ENCODE assay signal across 11 cellular contexts in the genomic region with DNA sequence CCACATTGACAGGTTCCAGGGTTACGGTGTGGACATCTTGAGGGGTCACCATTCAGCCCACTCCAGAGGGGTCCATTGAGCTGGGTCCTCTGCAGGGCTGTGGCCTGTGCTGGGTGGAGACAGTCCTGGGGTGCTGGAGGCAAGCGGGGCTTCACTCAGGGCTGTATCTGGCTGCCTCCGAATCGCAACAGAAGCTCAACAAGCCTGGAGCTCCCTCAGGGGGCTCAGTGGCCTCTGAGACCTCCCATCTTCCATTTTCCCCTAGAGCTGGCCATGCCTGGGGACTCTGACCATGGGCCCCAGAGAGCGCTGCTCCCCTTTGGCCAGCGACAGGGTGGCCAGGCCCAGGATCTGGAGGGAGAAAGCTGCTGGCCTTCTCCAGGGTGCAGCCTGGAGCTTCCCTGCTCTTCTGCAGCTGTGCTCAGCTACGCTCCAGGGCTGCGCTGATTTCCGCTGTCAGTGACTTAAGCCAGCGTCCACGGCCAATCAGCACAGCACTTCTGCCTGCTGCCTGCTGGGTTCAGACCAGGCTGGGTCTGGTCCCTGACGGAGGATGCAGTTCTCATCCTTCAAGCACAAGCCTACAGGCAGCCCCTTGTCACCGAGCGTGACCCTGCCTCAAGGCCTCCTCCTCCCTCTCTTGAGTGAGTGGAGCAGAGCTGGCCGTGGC. TPM values are rescaled to one million over a fixed set of nuclear protein-coding genes. Genes with fewer than 3 reads are reported as not detected.
DNase-seq lines count a peak whose midpoint lies in the region; ATAC-seq and TF ChIP-seq lines count a peak whose summit lies in the region.
"Had no signal": no experiment of that assay in that cellular context is flagged by ENCODE, and none has a peak within 500 bp of the region (broad histone marks: within the 10 kb centered on the region; RNA-seq: fewer than 3 reads in every experiment).

No MANE protein-coding gene starts in this region.

- CTCF ChIA-PET in GM10248 (lab: Yijun Ruan, JAX), result interaction anchor here (1.0 kb wide), 1 partner anchor 109 kb away, joined by 3 read pairs; no protein-coding TSS in a partner anchor

- H3K27ac ChIP-seq in RWPE2 (ENCODE audit: poor library complexity, severe bottlenecking) (no peak overlapping the region), psoas muscle (no peak overlapping the region)

- H3K4me3 ChIP-seq in RWPE2 (ENCODE audit: severe bottlenecking) (no peak overlapping the region), psoas muscle (no peak overlapping the region)
- H3K4me3 ChIP-seq: tibial nerve had no signal

- in situ Hi-C loops in G401 (cut with HindIII; ENCODE audit: low sequenced_read_pairs), result no loop called here

- intact Hi-C loops in cardiac septum (cut with DNase I), result no loop called here
- intact Hi-C loops in psoas muscle (cut with DNase I), result no loop called here

- no peaks in the 10 kb centered on the region for H3K36me3 ChIP-seq in RWPE2 (ENCODE audit: low read depth)
- H3K36me3 ChIP-seq in psoas muscle (ENCODE audit: insufficient read depth in 1 of 2, low read depth in 1 of 2), result no peaks in the 10 kb centered on the region
- H3K36me3 ChIP-seq: tibial nerve had no signal

- POLR2A ChIA-PET in GM10248 (lab: Yijun Ruan, JAX), result no interaction called here

- DNase-seq in G401 (ENCODE audit: low spot score) (peak; percentile 36), RWPE2 (ENCODE audit: low spot score) (no peak), cardiac septum (ENCODE audit: low spot score) (peak; percentile 79), psoas muscle (peak in 1 of 2 donors; percentile 81), GM10248 (ENCODE audit: extremely low spot score) (no peak), NCI-H526 treated with DMSO at 0.1 percent for 48 hours (lab: John Stamatoyannopoulos, UW) (no peak), SIG-M5 (lab: John Stamatoyannopoulos, UW) (no peak)
- DNase-seq: effector CD4-positive, alpha-beta T cell; EL had no signal

- 64 to 75% (median 66%) methylated on average over 15 of the region's 15 CpGs for WGBS in psoas muscle, 3 donors

- no peaks in the 10 kb centered on the region for H3K9me3 ChIP-seq in RWPE2 (ENCODE audit: severe bottlenecking)
- no peaks in the 10 kb centered on the region for H3K9me3 ChIP-seq in psoas muscle

- ATAC-seq in RWPE2 (ENCODE audit: low read depth) (peak; percentile 18; the same call in 1 of the 3 replicates), psoas muscle (peak; percentile 5 to 38 (median 24)), HG03139 (IDR thresholded peaks at IDR 0.05; ENCODE audit: unreplicated experiment) (no peak)

- H3K27me3 ChIP-seq in RWPE2 (ENCODE audit: insufficient read depth, poor library complexity, severe bottlenecking) (no peaks in the 10 kb centered on the region), psoas muscle (ENCODE audit: insufficient read depth in 3 of 3, low read length in 2 of 3) (no peaks in the 10 kb centered on the region)
- H3K27me3 ChIP-seq: tibial nerve had no signal

- H3K4me1 ChIP-seq in RWPE2 (ENCODE audit: insufficient read depth, poor library complexity, severe bottlenecking) (no peaks in the 10 kb centered on the region), psoas muscle (peaks cover 15% of the 10 kb centered on the region)

- TF ChIP-seq CTCF in RWPE2 (IDR thresholded peaks at IDR 0.05; ENCODE audit: poor library complexity, severe bottlenecking) (no peak), psoas muscle (IDR thresholded peaks at IDR 0.05) (no peak), GM10248 (IDR thresholded peaks at IDR 0.05; ENCODE audit: control extremely low read depth, extremely low read depth, low read depth, missing control alignments) (no peak)

RNA-seq across cellular contexts. Expression of a gene that starts 44.9 kb away (rescaled TPM):
- 67.7 and 68.1 TPM in 2 replicates for total RNA-seq in G401 (2014; rRNA removed; shearing (Covaris generic))
- total RNA-seq in cardiac septum (13.7 TPM), psoas muscle (10 to 100 TPM in 2 of 4 donors, 1 to 10 TPM in 2; 6.9 to 22.7 (median 14.4) TPM)
- 1 to 10 TPM; 3.8 to 6.4 (median 4.1) TPM for polyA plus RNA-seq in psoas muscle

Comparison
In these comparisons a context has a peak if more than half of its experiments do, and no peak if none do; other contexts are left out.
1. DNase-seq: peak in G401 (single experiment) and cardiac septum (single experiment); none in RWPE2 (single experiment), GM10248 (single experiment), NCI-H526 treated with DMSO at 0.1 percent for 48 hours (single experiment) and SIG-M5 (single experiment).